Comparison of ENCODE assay signal across 1 cellular context in the genomic region with DNA sequence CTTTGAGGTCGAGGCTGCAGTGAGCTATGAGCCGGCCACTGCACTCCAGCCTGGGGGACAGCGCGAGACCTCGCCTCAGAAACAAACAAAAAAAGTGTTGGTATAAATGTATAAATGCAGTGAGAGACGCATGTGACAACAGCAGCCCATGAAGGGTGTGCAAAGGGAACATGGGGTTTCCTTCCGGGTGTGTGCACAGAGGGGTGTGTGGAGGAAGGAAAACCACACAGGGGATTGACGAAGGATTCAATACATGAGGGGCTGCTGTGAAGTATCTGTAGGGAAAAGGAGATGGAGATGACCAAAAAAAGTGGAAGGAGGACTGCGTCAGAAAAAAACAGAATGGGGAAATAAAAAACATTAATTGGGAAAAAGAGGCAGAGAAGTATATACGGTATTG.
TF ChIP-seq lines count a peak whose summit lies in the region.

No MANE protein-coding gene starts in this region.

TF ChIP-seq in GM12878, 131 proteins besides CTCF, POLR2A, EP300 and RAD21:
- TF ChIP-seq YBX1 (IDR thresholded peaks at IDR 0.05) (0 out of 2 replicates have a peak, but pooled peaks have one; percentile 29), MLLT1 (IDR thresholded peaks at IDR 0.05) (peak; percentile 19; the same call in 1 of the 2 replicates), E4F1 (IDR thresholded peaks at IDR 0.05; ENCODE audit: borderline replicate concordance, partially characterized antibody) (no peak)
